Comparison of ENCODE assay signal across 8 cellular contexts in the genomic region with DNA sequence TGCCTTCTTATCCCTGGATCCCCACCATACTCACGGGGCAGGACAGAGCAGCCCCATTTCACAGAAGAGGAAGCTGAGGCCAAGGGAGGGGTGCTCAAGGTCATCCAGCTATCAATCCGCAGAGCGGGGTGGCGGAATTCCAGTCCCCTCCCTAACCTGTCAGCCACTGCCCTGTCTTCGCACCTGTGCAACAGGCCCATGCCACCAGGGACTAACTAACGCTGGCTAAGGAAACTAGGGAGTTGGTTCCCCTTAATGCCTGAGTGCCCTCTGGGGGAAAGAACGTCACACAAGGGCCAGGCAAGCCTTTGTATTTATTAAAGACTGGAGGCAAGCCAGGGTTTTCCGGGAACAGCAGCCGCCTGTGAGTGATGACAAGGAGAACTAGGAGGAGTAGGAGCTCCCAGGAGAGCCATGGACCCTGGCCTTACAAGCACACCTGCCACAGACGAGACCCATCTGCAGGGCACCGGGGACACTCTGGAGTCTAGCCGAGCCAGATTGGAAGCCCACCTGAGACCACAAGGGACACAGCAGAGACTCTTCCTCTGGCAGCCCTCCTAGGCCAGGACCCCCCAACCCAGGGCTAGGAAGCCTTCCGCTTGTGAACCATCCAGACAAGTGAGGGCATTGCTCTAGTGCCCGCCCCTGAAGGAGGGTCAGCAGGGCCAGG.
DNase-seq lines count a peak whose midpoint lies in the region; ATAC-seq, FAIRE-seq and TF ChIP-seq lines count a peak whose summit lies in the region.

No MANE protein-coding gene starts in this region.

- no peak for TF ChIP-seq POLR2A in endothelial cell of umbilical vein (IDR thresholded peaks at IDR 0.05; ENCODE audit: low read depth, low read length)

- H3K4me1 ChIP-seq in endothelial cell of umbilical vein (ENCODE audit: control insufficient read depth, extremely low read depth, insufficient read depth, low read length) (peaks cover 57% of the 10 kb centered on the region), aorta (ENCODE audit: control insufficient read depth in 1 of 2, insufficient read depth in 2 of 2, low read length in 2 of 2) (peaks cover 2 to 3% of the 10 kb centered on the region in 2 donors), SK-N-SH (ENCODE audit: control insufficient read depth in 1 of 2, insufficient read depth in 2 of 2, low read depth in 1 of 2, low read length in 1 of 2) (peaks cover 6 to 45% of the 10 kb centered on the region in 2 experiments; a peak in 3 of 4 replicates)

- peak; percentile 77 for FAIRE-seq in endothelial cell of umbilical vein (lab: Jason Lieb, UNC)

- H3K4me3 ChIP-seq in endothelial cell of umbilical vein (replicated peaks in 1 of 3; ENCODE audit: insufficient read depth in 1 of 3, low read depth in 1 of 3, low read length in 3 of 3) (no peak overlapping the region), aorta (ENCODE audit: low read length in 2 of 2) (no peak overlapping the region), SK-N-SH (ENCODE audit: low read depth in 2 of 2, low read length in 1 of 2) (no peak overlapping the region)

- H3F3A ChIP-seq in SK-N-SH (replicated peaks; ENCODE audit: insufficient read depth), result peaks cover 35% of the 10 kb centered on the region

- H3K9me2 ChIP-seq in SK-N-SH, result no peaks in the 10 kb centered on the region

- no peaks in the 10 kb centered on the region for H3K9me3 Mint-ChIP-seq in activated naive CD4-positive, alpha-beta T cell treated with anti-CD3 and anti-CD28 coated beads, Interleukin-2, amount 10 ng/mL, durations not matched to agents 7 days and 5 days

- dilution Hi-C loops in endothelial cell of umbilical vein (cut with MboI; ENCODE audit: extremely low pct_ligation_motif_present, low sequenced_read_pairs), result no loop called here

- H3K36me3 ChIP-seq in endothelial cell of umbilical vein (ENCODE audit: control insufficient read depth in 2 of 2, extremely low read depth in 1 of 2, insufficient read depth in 2 of 2, low read length in 2 of 2), result peaks cover 72 to 80% of the 10 kb centered on the region in 2 experiments
- peaks cover 0 to 25% of the 10 kb centered on the region in 2 donors for H3K36me3 ChIP-seq in aorta (ENCODE audit: control insufficient read depth in 1 of 2, insufficient read depth in 2 of 2, low read length in 1 of 2)
- peaks cover 86 to 89% of the 10 kb centered on the region in 2 experiments for H3K36me3 ChIP-seq in SK-N-SH (replicated peaks in 1 of 2; ENCODE audit: control insufficient read depth in 1 of 2, insufficient read depth in 2 of 2, low read length in 1 of 2)

- H2AFZ ChIP-seq in endothelial cell of umbilical vein (ENCODE audit: low read depth, low read length), result no peak overlapping the region
- no peak overlapping the region for H2AFZ ChIP-seq in SK-N-SH (ENCODE audit: low read depth)

- no TSS peak for BruUV-seq in endothelial cell of umbilical vein (replicated peaks; lab: Mats Ljungman, UMichigan)

- no peaks in the 10 kb centered on the region for H3K27me3 Mint-ChIP-seq in activated naive CD4-positive, alpha-beta T cell treated with anti-CD3 and anti-CD28 coated beads, Interleukin-2, amount 10 ng/mL, durations not matched to agents 7 days and 5 days

- DNase-seq in activated naive CD4-positive, alpha-beta T cell treated with anti-CD3 and anti-CD28 coated beads, Interleukin-2, amount 10 ng/mL, durations not matched to agents 7 days and 5 days, result no peak
- no peak for DNase-seq in activated naive CD4-positive, alpha-beta T cell treated with anti-CD3 and anti-CD28 coated beads, Interleukin-2, amount 50 U/mL, for 16 hours
- DNase-seq in endothelial cell of umbilical vein (ENCODE audit: low read depth, low spot score), result peak; percentile 77
- peak; percentile 83 for DNase-seq in myocyte (ENCODE audit: low read depth)
- DNase-seq in aorta, result peak; percentile 87 to 90
- DNase-seq in SK-N-SH, result no peak
- DNase-seq in NCI-H69 (lab: John Stamatoyannopoulos, UW), result no peak
- no peak for DNase-seq in SHP77 treated with DMSO at 0.1 percent for 48 hours (lab: John Stamatoyannopoulos, UW)

- no peaks in the 10 kb centered on the region for H3K9me1 ChIP-seq in endothelial cell of umbilical vein (replicated peaks; ENCODE audit: control insufficient read depth, extremely low read depth, insufficient read depth, low read length)

- no peaks in the 10 kb centered on the region for H3K27me3 ChIP-seq in endothelial cell of umbilical vein (ENCODE audit: control insufficient read depth in 2 of 2, insufficient read depth in 2 of 2, low read length in 2 of 2)
- H3K27me3 ChIP-seq in aorta (ENCODE audit: control insufficient read depth in 1 of 2, insufficient read depth in 2 of 2, low read length in 1 of 2), result no peaks in the 10 kb centered on the region
- H3K27me3 ChIP-seq in SK-N-SH (ENCODE audit: insufficient read depth), result no peaks in the 10 kb centered on the region

- H3K9me3 ChIP-seq in endothelial cell of umbilical vein (replicated peaks; ENCODE audit: control insufficient read depth, insufficient read depth, low read length) (no peaks in the 10 kb centered on the region), aorta (ENCODE audit: control insufficient read depth, low read length) (no peaks in the 10 kb centered on the region), SK-N-SH (no peaks in the 10 kb centered on the region)

- H3K79me2 ChIP-seq in endothelial cell of umbilical vein (ENCODE audit: control insufficient read depth, insufficient read depth, low read length) (peaks cover 95% of the 10 kb centered on the region), SK-N-SH (ENCODE audit: insufficient read depth) (peaks cover 100% of the 10 kb centered on the region)

- TF ChIP-seq EP300 in SK-N-SH (IDR thresholded peaks at IDR 0.05; ENCODE audit: borderline replicate concordance in 1 of 2, low read depth in 1 of 2, low read length in 1 of 2), result no peak

- TF ChIP-seq CTCF in endothelial cell of umbilical vein (IDR thresholded peaks at IDR 0.05; ENCODE audit: extremely low read depth in 1 of 2, insufficient read depth in 1 of 2, low read depth in 1 of 2, low read length in 2 of 2), result no peak
- TF ChIP-seq CTCF in SK-N-SH (IDR thresholded peaks at IDR 0.05), result no peak

- no peak overlapping the region for H3K4me3 Mint-ChIP-seq in activated naive CD4-positive, alpha-beta T cell treated with anti-CD3 and anti-CD28 coated beads, Interleukin-2, amount 10 ng/mL, durations not matched to agents 7 days and 5 days

- CTCF ChIA-PET in activated naive CD4-positive, alpha-beta T cell treated with anti-CD3 and anti-CD28 coated beads, Interleukin-2, amount 10 ng/mL, durations not matched to agents 7 days and 5 days (lab: Charles Lee), result interaction anchor here (2.6 kb wide), 1 partner anchor 147 kb away, joined by 10 read pairs; no protein-coding TSS in a partner anchor
- CTCF ChIA-PET in endothelial cell of umbilical vein (lab: Charles Lee) (interaction anchor here (1.5 to 5.3 kb wide), 3 partner anchors 9 to 163 kb away, joined by 5 to 33 read pairs (median 9); no protein-coding TSS in a partner anchor), SK-N-SH (lab: Yijun Ruan, JAX) (interaction anchor here (2.4 to 4.1 kb wide), 2 partner anchors 21 to 147 kb away, joined by 14 to 26 read pairs; no protein-coding TSS in a partner anchor)

- POLR2A ChIA-PET in endothelial cell of umbilical vein (lab: Charles Lee) (no interaction called here), SK-N-SH (lab: Yijun Ruan, JAX) (interaction anchor here (0.7 kb wide), 1 partner anchor 11 kb away, joined by 3 read pairs; no protein-coding TSS in a partner anchor)

- H4K20me1 ChIP-seq in endothelial cell of umbilical vein (replicated peaks; ENCODE audit: control insufficient read depth, extremely low read depth, insufficient read depth, low read length) (no peaks in the 10 kb centered on the region), SK-N-SH (ENCODE audit: insufficient read depth) (peaks cover 24% of the 10 kb centered on the region)

- H3K4me1 Mint-ChIP-seq in activated naive CD4-positive, alpha-beta T cell treated with anti-CD3 and anti-CD28 coated beads, Interleukin-2, amount 10 ng/mL, durations not matched to agents 7 days and 5 days, result peaks cover 24% of the 10 kb centered on the region

- no peak for TF ChIP-seq RAD21 in SK-N-SH (IDR thresholded peaks at IDR 0.05; ENCODE audit: low read length)

- peak; percentile 47 for ATAC-seq in aorta (ENCODE audit: low FRiP score)

- H3K4me2 ChIP-seq in endothelial cell of umbilical vein (ENCODE audit: insufficient read depth, low read length) (no peak overlapping the region), SK-N-SH (no peak overlapping the region)

- WGBS in aorta, 2 donors, result 27 to 29% methylated on average over 14 of the region's 14 CpGs
- 89% methylated on average over 8 of the region's 14 CpGs for WGBS in SK-N-SH (ENCODE audit: low lambda C conversion rate)

- H3K27ac ChIP-seq in endothelial cell of umbilical vein (ENCODE audit: insufficient read depth, low read depth, low read length) (peak overlapping the region; percentile 72), aorta (ENCODE audit: low read depth in 1 of 2, low read length in 2 of 2) (peak overlapping the region; percentile 99 to 100), SK-N-SH (ENCODE audit: low read depth in 2 of 2, low read length in 1 of 2) (peak overlapping the region in 1 of 2 experiments; percentile 98; a peak in 2 of 4 replicates)

- H3K9ac ChIP-seq in endothelial cell of umbilical vein (replicated peaks; ENCODE audit: extremely low read depth, insufficient read depth, low read length), result peak overlapping the region; percentile 28
- H3K9ac ChIP-seq in SK-N-SH, result no peak overlapping the region

- peak overlapping the region; percentile 33 for H3K27ac Mint-ChIP-seq in activated naive CD4-positive, alpha-beta T cell treated with anti-CD3 and anti-CD28 coated beads, Interleukin-2, amount 10 ng/mL, durations not matched to agents 7 days and 5 days

- intact Hi-C loops in endothelial cell of umbilical vein (cut with micrococcal nuclease), result no loop called here
- intact Hi-C loops in aorta (cut with DNase I), result loop anchor here (2.0 to 5.0 kb wide), 2 partner anchors 147 to 149 kb away; no protein-coding TSS in a partner anchor

- peaks cover 74% of the 10 kb centered on the region for H3K36me3 Mint-ChIP-seq in activated naive CD4-positive, alpha-beta T cell treated with anti-CD3 and anti-CD28 coated beads, Interleukin-2, amount 10 ng/mL, durations not matched to agents 7 days and 5 days

TF ChIP-seq in endothelial cell of umbilical vein, 7 proteins besides CTCF, POLR2A, EP300 and RAD21:
- TF ChIP-seq POLR2AphosphoS5 (IDR thresholded peaks at IDR 0.05; ENCODE audit: insufficient read depth, low read depth, low read length) (peak; percentile 37), FOS (IDR thresholded peaks at IDR 0.05; ENCODE audit: borderline replicate concordance, insufficient read depth, low read length) (no peak)

TF ChIP-seq in SK-N-SH, 30 proteins besides CTCF, POLR2A, EP300 and RAD21 (continues in another document):
- no peak for TF ChIP-seq FOSL2 (IDR thresholded peaks at IDR 0.05; ENCODE audit: borderline replicate concordance, low read depth)
- TF ChIP-seq CHD2 (IDR thresholded peaks at IDR 0.05; ENCODE audit: low read length, partially characterized antibody), result no peak
- TF ChIP-seq RCOR1 (IDR thresholded peaks at IDR 0.05; ENCODE audit: low read length), result no peak

Comparison
In these comparisons a context has a peak if more than half of its experiments do, and no peak if none do; other contexts are left out.
1. DNase-seq: peak in endothelial cell of umbilical vein (single experiment), myocyte (single experiment) and aorta (2 of 2); none in activated naive CD4-positive, alpha-beta T cell treated with anti-CD3 and anti-CD28 coated beads, Interleukin-2, amount 10 ng/mL, durations not matched to agents 7 days and 5 days (single experiment), activated naive CD4-positive, alpha-beta T cell treated with anti-CD3 and anti-CD28 coated beads, Interleukin-2, amount 50 U/mL, for 16 hours (single experiment), SK-N-SH (single experiment), NCI-H69 (single experiment) and SHP77 treated with DMSO at 0.1 percent for 48 hours (single experiment).